In genomic region chr17:82520041-82520910, GRCh38 we compare ENCODE assay signal across 1 cellular context.
TF ChIP-seq lines count a peak whose summit lies in the region.

No MANE protein-coding gene starts in this region.

TF ChIP-seq in HepG2, 621 proteins besides CTCF, POLR2A, EP300 and RAD21 (continued from another document and continues in another):
- TF ChIP-seq ZBTB40 (IDR thresholded peaks at IDR 0.05) (no peak), ZBTB40 (CRISPR knock-in tag; IDR thresholded peaks at IDR 0.05) (no peak), ATF5 (CRISPR knock-in tag; IDR thresholded peaks at IDR 0.05; ENCODE audit: low read depth) (no peak), DZIP1 (CRISPR knock-in tag; IDR thresholded peaks at IDR 0.05) (no peak), ZNF773 (CRISPR knock-in tag; IDR thresholded peaks at IDR 0.05; ENCODE audit: borderline replicate concordance) (peak; percentile 27; the same call in 1 of the 2 replicates), ZBTB4 (CRISPR knock-in tag; IDR thresholded peaks at IDR 0.05; ENCODE audit: borderline replicate concordance) (no peak), ZNF891 (CRISPR knock-in tag; IDR thresholded peaks at IDR 0.05) (no peak), ZNF343 (CRISPR knock-in tag; IDR thresholded peaks at IDR 0.05) (no peak), TARDBP (CRISPR knock-in tag; IDR thresholded peaks at IDR 0.05) (no peak), ZMAT3 (CRISPR knock-in tag; conservative IDR thresholded peaks at IDR 0.05) (no peak; the same call in 1 of the 2 replicates), KLF12 (CRISPR knock-in tag; IDR thresholded peaks at IDR 0.05; ENCODE audit: borderline replicate concordance) (no peak), ZNF562 (CRISPR knock-in tag; IDR thresholded peaks at IDR 0.05; ENCODE audit: borderline replicate concordance) (no peak), EHMT2 (IDR thresholded peaks at IDR 0.05; ENCODE audit: borderline replicate concordance, low read depth, low read length) (no peak), SRF (IDR thresholded peaks at IDR 0.05; ENCODE audit: low read depth, low read length) (no peak), NR0B2 (CRISPR knock-in tag; IDR thresholded peaks at IDR 0.05) (no peak), MAF1 (CRISPR knock-in tag; IDR thresholded peaks at IDR 0.05; ENCODE audit: borderline replicate concordance) (no peak), ZFX (CRISPR knock-in tag; IDR thresholded peaks at IDR 0.05; ENCODE audit: low read depth) (0 out of 2 replicates have a peak, but pooled peaks have one; percentile 44), BATF2 (CRISPR knock-in tag; IDR thresholded peaks at IDR 0.05) (no peak), SNAPC5 (CRISPR knock-in tag; IDR thresholded peaks at IDR 0.05; ENCODE audit: borderline replicate concordance) (no peak), HNF4A (CRISPR knock-in tag; IDR thresholded peaks at IDR 0.05) (no peak), ARNTL (CRISPR knock-in tag; IDR thresholded peaks at IDR 0.05) (no peak), GLMP (CRISPR knock-in tag; IDR thresholded peaks at IDR 0.05; ENCODE audit: borderline replicate concordance) (no peak), UBTF (CRISPR knock-in tag; IDR thresholded peaks at IDR 0.05) (peak; percentile 30; the same call in 1 of the 2 replicates), ZNF354B (CRISPR knock-in tag; IDR thresholded peaks at IDR 0.05) (no peak), HNF1B (CRISPR knock-in tag; IDR thresholded peaks at IDR 0.05) (no peak), MED1 (CRISPR knock-in tag; IDR thresholded peaks at IDR 0.05) (peak; percentile 13; the same call in 1 of the 2 replicates), GLI4 (CRISPR knock-in tag; IDR thresholded peaks at IDR 0.05; ENCODE audit: borderline replicate concordance) (no peak), ZNF17 (CRISPR knock-in tag; IDR thresholded peaks at IDR 0.05) (no peak), ZNF629 (CRISPR knock-in tag; conservative IDR thresholded peaks at IDR 0.05) (no peak; the same call in 1 of the 2 replicates), ZNF577 (CRISPR knock-in tag; IDR thresholded peaks at IDR 0.05; ENCODE audit: borderline replicate concordance, low read depth) (no peak)
